Comparison of ENCODE assay signal across 20 cellular contexts in the genomic region with DNA sequence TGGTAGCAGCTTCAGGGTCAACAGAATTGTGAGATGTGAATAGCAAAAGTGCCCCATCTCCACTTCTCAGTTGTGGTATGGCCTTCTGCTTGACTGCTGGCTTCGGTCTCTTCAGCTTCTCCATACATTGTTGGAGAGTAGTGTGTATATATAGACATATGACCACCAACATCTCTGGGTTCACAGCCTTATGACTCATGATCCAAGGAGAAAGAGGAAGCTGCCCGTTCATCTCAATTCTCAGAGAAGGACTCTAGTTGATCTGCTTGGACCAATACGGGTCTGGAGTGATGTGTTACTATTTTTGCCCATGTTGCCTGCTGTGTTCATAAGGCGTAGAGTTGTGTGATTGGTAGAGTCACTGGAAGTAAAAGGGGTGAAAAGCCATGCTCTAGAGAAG. TPM values are rescaled to one million over a fixed set of nuclear protein-coding genes. Genes with fewer than 3 reads are reported as not detected.
DNase-seq lines count a peak whose midpoint lies in the region; ATAC-seq and TF ChIP-seq lines count a peak whose summit lies in the region.
"Had no signal": no experiment of that assay in that cellular context is flagged by ENCODE, and none has a peak within 500 bp of the region (broad histone marks: within the 10 kb centered on the region; RNA-seq: fewer than 3 reads in every experiment).

No MANE protein-coding gene starts in this region.

- H3K27ac ChIP-seq in HL-60 (replicated peaks) = no peak overlapping the region
- H3K27ac ChIP-seq: cardiac muscle cell, heart right ventricle, sigmoid colon, VCaP had no signal

- H3K27me3 ChIP-seq in HL-60 (ENCODE audit: insufficient read depth, poor library complexity, severe bottlenecking) = no peaks in the 10 kb centered on the region
- H3K27me3 ChIP-seq: cardiac muscle cell, heart right ventricle, sigmoid colon had no signal

- DNase-seq in EH (ENCODE audit: low read depth) = peak; percentile 49
- DNase-seq in HL-60 (ENCODE audit: low read depth in 1 of 2, low spot score in 1 of 2) = peak; percentile 44 to 85
- DNase-seq in SIG-M5 treated with dmso at 0.1 percent for 504 hours (lab: John Stamatoyannopoulos, UW; ENCODE audit: unreplicated experiment) = peak; percentile 99
- DNase-seq in iris pigment epithelial cell (ENCODE audit: low read depth) = peak; percentile 41
- no peak for DNase-seq in SW480 (ENCODE audit: low spot score)
- no peak for DNase-seq in stimulated activated CD4-positive, alpha-beta T cell treated with anti-CD3 and anti-CD28 coated beads, Interleukin-1b, Interleukin-23, amount 100 ng/mL, for 48 hours
- no peak for DNase-seq in AG08396 (ENCODE audit: low spot score)
- DNase-seq: activated CD8-positive, alpha-beta T cell treated with anti-CD3 and anti-CD28 coated beads for 36 hours; activated naive CD8-positive, alpha-beta T cell treated with anti-CD3 and anti-CD28 coated beads, Interleukin-2, amount 50 U/mL, for 24 hours; activated T-cell treated with anti-CD3 and anti-CD28 coated beads, Interleukin-2, amount 50 U/mL, for 48 hours; heart right ventricle; Karpas-422; kidney; NCI-H146; NCI-H510A; sigmoid colon; stimulated activated CD4-positive, alpha-beta T cell treated with anti-CD3 and anti-CD28 coated beads, Interleukin-2, amount 100 ng/mL, for 48 hours had no signal

- ATAC-seq in esophagus mucosa = no peak
- ATAC-seq: activated CD8-positive, alpha-beta T cell treated with anti-CD3 and anti-CD28 coated beads for 36 hours; activated naive CD8-positive, alpha-beta T cell treated with anti-CD3 and anti-CD28 coated beads, Interleukin-2, amount 50 U/mL, for 24 hours; heart right ventricle had no signal

- no peak for TF ChIP-seq CTCF in HL-60 (IDR thresholded peaks at IDR 0.05; ENCODE audit: insufficient read depth, low read length)

- H3K4me3 ChIP-seq in HL-60 (replicated peaks; ENCODE audit: insufficient read depth, low read length) = no peak overlapping the region
- H3K4me3 ChIP-seq: cardiac muscle cell, heart right ventricle, sigmoid colon had no signal

RNA-seq across cellular contexts. Expression of gene COMMD6, which starts 3.6 kb away (rescaled TPM):
- total RNA-seq in esophagus mucosa = 95.7 TPM

RNA-seq across cellular contexts. Expression of gene UCHL3, which starts 8.3 kb away (rescaled TPM):
- 56.1 TPM for total RNA-seq in esophagus mucosa

RNA-seq across cellular contexts. Expression of gene TBC1D4, which starts 59.3 kb away (rescaled TPM):
- 12.2 TPM for total RNA-seq in esophagus mucosa

Comparison
In these comparisons a context has a peak if more than half of its experiments do, and no peak if none do; other contexts are left out.
1. DNase-seq: peak in EH (single experiment), HL-60 (2 of 2), SIG-M5 treated with dmso at 0.1 percent for 504 hours (single experiment) and iris pigment epithelial cell (single experiment); none in SW480 (single experiment), stimulated activated CD4-positive, alpha-beta T cell treated with anti-CD3 and anti-CD28 coated beads, Interleukin-1b, Interleukin-23, amount 100 ng/mL, for 48 hours (single experiment) and AG08396 (single experiment).